In genomic region chr11:66001941-66002647, GRCh38 we compare ENCODE assay signal across 8 cellular contexts. TPM values are rescaled to one million over a fixed set of nuclear protein-coding genes. Genes with fewer than 3 reads are reported as not detected.
DNase-seq lines count a peak whose midpoint lies in the region; ATAC-seq lines count a peak whose summit lies in the region.

Gene BANF1 (plus strand): TSS chr11:66002503. CDS start chr11:66003251, 748 bp downstream.
Gene EIF1AD (minus strand): TSS chr11:66002157. CDS start chr11:66000389, 1,768 bp downstream.

- peak within 1 kb of the TSS; percentile 93 for H3K9ac ChIP-seq in SK-N-MC (ENCODE audit: insufficient read length)

- H3K36me3 Mint-ChIP-seq in activated naive CD4-positive, alpha-beta T cell treated with anti-CD3 and anti-CD28 coated beads for 36 hours (ENCODE audit: low read depth), result peaks cover 53% of the 10 kb centered on the region

- peaks cover 44% of the 10 kb centered on the region for H3K4me1 Mint-ChIP-seq in activated naive CD4-positive, alpha-beta T cell treated with anti-CD3 and anti-CD28 coated beads for 36 hours (ENCODE audit: low read depth)

- H3K9me3 ChIP-seq in SK-N-MC (ENCODE audit: low read depth, low read length), result no peaks in the 10 kb centered on the region

- peak; percentile 72 for ATAC-seq in HG02588 (IDR thresholded peaks at IDR 0.05; ENCODE audit: unreplicated experiment)

- H3K27ac ChIP-seq in SK-N-MC (peak within 1 kb of the TSS; percentile 99), substantia nigra (ENCODE audit: low read depth, low read length, poor library complexity, severe bottlenecking) (peak within 1 kb of the TSS; percentile 98)

- H3K27me3 Mint-ChIP-seq in activated naive CD4-positive, alpha-beta T cell treated with anti-CD3 and anti-CD28 coated beads for 36 hours (ENCODE audit: low read depth), result no peaks in the 10 kb centered on the region

- peak within 1 kb of the TSS; percentile 99 for H3K4me3 Mint-ChIP-seq in activated naive CD4-positive, alpha-beta T cell treated with anti-CD3 and anti-CD28 coated beads for 36 hours

- H3K4me3 ChIP-seq in SK-N-MC, result peak within 1 kb of the TSS; percentile 89

- DNase-seq in GM04503 (ENCODE audit: low read depth) (peak; percentile 93), NCI-H1048 (lab: John Stamatoyannopoulos, UW) (peak; percentile 93), SK-N-MC (ENCODE audit: low read depth, low spot score) (peak; percentile 95), germinal center (ENCODE audit: low spot score) (peak; percentile 89), non-pigmented ciliary epithelial cell (ENCODE audit: low read depth) (peak; percentile 92), substantia nigra (lab: John Stamatoyannopoulos, UW) (peak; percentile 65 to 100 (median 96))
- DNase-seq in activated naive CD4-positive, alpha-beta T cell treated with anti-CD3 and anti-CD28 coated beads for 36 hours, result peak; percentile 96

- H3K36me3 ChIP-seq in SK-N-MC (ENCODE audit: insufficient read depth, low read length), result peaks cover 51% of the 10 kb centered on the region

- no peaks in the 10 kb centered on the region for H3K9me3 Mint-ChIP-seq in activated naive CD4-positive, alpha-beta T cell treated with anti-CD3 and anti-CD28 coated beads for 36 hours

- intact Hi-C loops in activated naive CD4-positive, alpha-beta T cell treated with anti-CD3 and anti-CD28 coated beads for 36 hours (cut with micrococcal nuclease), result loop anchor here (1.0 to 5.0 kb wide), 9 partner anchors 20 to 430 kb away; partner anchors contain the start of genes CFL1, FAM89B, KAT5 and PCNX3

- peak within 1 kb of the TSS; percentile 99 for H3K27ac Mint-ChIP-seq in activated naive CD4-positive, alpha-beta T cell treated with anti-CD3 and anti-CD28 coated beads for 36 hours

- CTCF ChIA-PET in activated naive CD4-positive, alpha-beta T cell treated with anti-CD3 and anti-CD28 coated beads for 36 hours (lab: Charles Lee), result interaction anchor here (0.6 to 1.2 kb wide), 5 partner anchors 13 to 115 kb away, joined by 3 to 4 read pairs (median 3); no protein-coding TSS in a partner anchor

RNA-seq across cellular contexts. Expression of gene BANF1, which starts in this region (rescaled TPM):
- 100 to 1,000 TPM; 347 to 369 TPM for total RNA-seq in activated naive CD4-positive, alpha-beta T cell treated with anti-CD3 and anti-CD28 coated beads for 36 hours

RNA-seq across cellular contexts. Expression of gene EIF1AD, which starts in this region (rescaled TPM):
- 10 to 100 TPM; 31.2 to 31.7 TPM for total RNA-seq in activated naive CD4-positive, alpha-beta T cell treated with anti-CD3 and anti-CD28 coated beads for 36 hours

Comparison
In these comparisons a context has a peak if more than half of its experiments do, and no peak if none do; other contexts are left out.
1. Peak in every context shown above with its lines: DNase-seq, ATAC-seq, H3K4me3 ChIP-seq and H3K27ac ChIP-seq.